Comparison of ENCODE assay signal across 1 cellular context in genomic region chr18:63301458-63301857, GRCh38.
TF ChIP-seq lines count a peak whose summit lies in the region.

No MANE protein-coding gene starts in this region.

TF ChIP-seq in HepG2, 621 proteins besides CTCF, POLR2A, EP300 and RAD21:
- TF ChIP-seq ZGPAT (CRISPR knock-in tag; IDR thresholded peaks at IDR 0.05), result no peak
- no peak for TF ChIP-seq PTBP1 (IDR thresholded peaks at IDR 0.05; ENCODE audit: low read depth, low read length, poor library complexity, severe bottlenecking)
- TF ChIP-seq ATF7-NPFF (CRISPR knock-in tag; IDR thresholded peaks at IDR 0.05; ENCODE audit: low read depth), result no peak
